In the genomic region with DNA sequence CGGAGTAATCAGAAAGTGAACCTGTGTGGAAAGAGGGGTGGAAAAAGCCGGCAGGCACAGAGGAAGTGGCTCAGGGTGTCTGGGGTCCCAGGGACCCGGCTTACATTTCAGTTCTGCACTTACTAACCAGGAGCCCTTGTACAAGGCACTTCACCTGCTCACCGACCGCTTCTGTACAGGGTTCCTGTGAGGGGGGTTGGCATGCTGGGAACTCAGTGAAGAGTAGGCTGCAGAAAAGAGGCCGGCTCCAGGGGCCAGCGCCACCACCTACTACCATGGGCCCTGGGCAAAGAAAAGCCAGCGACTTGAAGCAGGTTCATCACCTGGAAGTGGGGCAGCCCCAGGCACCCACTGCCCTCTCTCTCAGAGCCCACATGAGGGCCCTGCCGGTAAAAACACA, we compare ENCODE assay signal across 10 cellular contexts. TPM values are rescaled to one million over a fixed set of nuclear protein-coding genes. Genes with fewer than 3 reads are reported as not detected.
DNase-seq lines count a peak whose midpoint lies in the region; ATAC-seq and TF ChIP-seq lines count a peak whose summit lies in the region.
"Had no signal": no experiment of that assay in that cellular context is flagged by ENCODE, and none has a peak within 500 bp of the region (broad histone marks: within the 10 kb centered on the region; RNA-seq: fewer than 3 reads in every experiment).

No MANE protein-coding gene starts in this region.

- H3K4me3 Mint-ChIP-seq in activated T-helper 17 cell treated with anti-CD3 and anti-CD28 coated beads, Interleukin-2, amount 50 U/mL, for 72 hours = peak overlapping the region; percentile 92

- no peaks in the 10 kb centered on the region for H3F3A ChIP-seq in OCI-LY1 (ENCODE audit: insufficient read depth, low read length)

- no peak overlapping the region; the same call in 1 of the 2 replicates for H3K9ac ChIP-seq in OCI-LY1 (ENCODE audit: low read length)

- DNase-seq in lung (ENCODE audit: low spot score) (peak; percentile 36), stomach (no peak), NAMALWA (ENCODE audit: low spot score) (no peak), NCI-H2107 treated with DMSO at 0.1 percent for 48 hours (lab: John Stamatoyannopoulos, UW; ENCODE audit: unreplicated experiment) (no peak), NCI-H774 (lab: John Stamatoyannopoulos, UW) (no peak), DMS 273 treated with DMSO at 0.1 percent for 48 hours (lab: John Stamatoyannopoulos, UW) (no peak)
- DNase-seq: NCI-H1930 had no signal

- 52 to 55% methylated on average over 9 of the region's 9 CpGs for WGBS in lung, 2 donors
- 29 to 52% (median 40%) methylated on average over 9 of the region's 9 CpGs for WGBS in stomach, 5 donors

- peak overlapping the region; percentile 57 for H3K27ac ChIP-seq in OCI-LY1 (ENCODE audit: low read depth, low read length, poor library complexity, severe bottlenecking)
- H3K27ac ChIP-seq in lung (ENCODE audit: low read depth in 1 of 2, low read length in 1 of 2) = peak overlapping the region in 1 of 2 donors; percentile 83
- H3K27ac ChIP-seq in stomach = peak overlapping the region in 4 of 5 donors; percentile 16 to 88 (median 78)

- no peaks in the 10 kb centered on the region for H3K9me3 Mint-ChIP-seq in activated T-helper 17 cell treated with anti-CD3 and anti-CD28 coated beads, Interleukin-2, amount 50 U/mL, for 72 hours

- no peaks in the 10 kb centered on the region for H3K27me3 Mint-ChIP-seq in activated T-helper 17 cell treated with anti-CD3 and anti-CD28 coated beads, Interleukin-2, amount 50 U/mL, for 72 hours

- H3K4me3 ChIP-seq in OCI-LY1 (ENCODE audit: low read depth, low read length, poor library complexity, severe bottlenecking) (no peak overlapping the region), lung (no peak overlapping the region), stomach (no peak overlapping the region)

- no peaks in the 10 kb centered on the region for H4K20me1 ChIP-seq in OCI-LY1 (ENCODE audit: insufficient read depth, low read length)

- peaks cover 44% of the 10 kb centered on the region for H3K4me1 Mint-ChIP-seq in activated T-helper 17 cell treated with anti-CD3 and anti-CD28 coated beads, Interleukin-2, amount 50 U/mL, for 72 hours

- ATAC-seq in activated T-helper 17 cell treated with anti-CD3 and anti-CD28 coated beads, Interleukin-2, amount 50 U/mL, for 72 hours (replicated peaks) = peak; percentile 53
- ATAC-seq in lung (ENCODE audit: insufficient read depth, low FRiP score) = no peak

- H3K79me2 ChIP-seq in OCI-LY1 (ENCODE audit: insufficient read depth, low read length) = peaks cover 17% of the 10 kb centered on the region; the same call in 1 of the 2 replicates

- H3K9me3 ChIP-seq in OCI-LY1 (ENCODE audit: low read length) (no peaks in the 10 kb centered on the region), lung (ENCODE audit: control insufficient read depth in 2 of 2, insufficient read depth in 1 of 2, low read length in 1 of 2) (no peaks in the 10 kb centered on the region), stomach (no peaks in the 10 kb centered on the region)

- no peaks in the 10 kb centered on the region for H3K9me2 ChIP-seq in OCI-LY1 (ENCODE audit: low read depth, low read length)

- H3K27me3 ChIP-seq in OCI-LY1 (ENCODE audit: insufficient read depth, low read length) (no peaks in the 10 kb centered on the region), lung (ENCODE audit: control insufficient read depth, insufficient read depth) (no peaks in the 10 kb centered on the region), stomach (no peaks in the 10 kb centered on the region)

- peak overlapping the region; percentile 91 for H3K27ac Mint-ChIP-seq in activated T-helper 17 cell treated with anti-CD3 and anti-CD28 coated beads, Interleukin-2, amount 50 U/mL, for 72 hours

- H2AFZ ChIP-seq in OCI-LY1 (ENCODE audit: low read length) = no peak overlapping the region

- intact Hi-C loops in stomach (cut with DNase I; ENCODE audit: low total_unique reads) = no loop called here

- TF ChIP-seq CTCF in OCI-LY1 (IDR thresholded peaks at IDR 0.05; ENCODE audit: low read length) (no peak), lung (IDR thresholded peaks at IDR 0.05; ENCODE audit: control extremely low read depth, extremely low read depth) (no peak), stomach (IDR thresholded peaks at IDR 0.05) (no peak)

- TF ChIP-seq POLR2A in stomach (IDR thresholded peaks at IDR 0.05) = no peak

- peaks cover 51% of the 10 kb centered on the region for H3K4me1 ChIP-seq in OCI-LY1 (ENCODE audit: insufficient read depth, low read length, severe bottlenecking)
- H3K4me1 ChIP-seq in lung (ENCODE audit: control insufficient read depth in 2 of 2, insufficient read depth in 2 of 2, low read length in 2 of 2) = peaks cover 0 to 19% of the 10 kb centered on the region in 2 donors
- H3K4me1 ChIP-seq in stomach = peaks cover 54 to 72% (median 61%) of the 10 kb centered on the region in 4 donors

- H3K36me3 Mint-ChIP-seq in activated T-helper 17 cell treated with anti-CD3 and anti-CD28 coated beads, Interleukin-2, amount 50 U/mL, for 72 hours (ENCODE audit: low read depth) = peaks cover 11% of the 10 kb centered on the region

- H3K4me2 ChIP-seq in OCI-LY1 (ENCODE audit: low read length) = peak overlapping the region; percentile 71; the same call in 1 of the 2 replicates

- TF ChIP-seq EP300 in stomach (IDR thresholded peaks at IDR 0.05) = no peak

- H3K36me3 ChIP-seq in OCI-LY1 (ENCODE audit: insufficient read depth, low read length) (peaks cover 15% of the 10 kb centered on the region), lung (ENCODE audit: control insufficient read depth in 2 of 2, insufficient read depth in 2 of 2, low read length in 2 of 2) (peaks cover 0 to 2% of the 10 kb centered on the region in 2 donors), stomach (peaks cover 0 to 1% (median under 1%) of the 10 kb centered on the region in 4 donors)

RNA-seq across cellular contexts. Expression of a gene that starts 6.2 kb away (rescaled TPM):
- total RNA-seq in activated T-helper 17 cell treated with anti-CD3 and anti-CD28 coated beads, Interleukin-2, amount 50 U/mL, for 72 hours = 10 to 100 TPM; 13.6 to 39.0 TPM
- total RNA-seq in lung (10 to 100 TPM; 21.9 to 62.5 TPM), stomach (100 to 1,000 TPM in 1 of 5 donors, 10 to 100 TPM in 3, 1 to 10 TPM in 1; 10.0 to 121 (median 20.1) TPM)
- polyA plus RNA-seq in lung (10 to 100 TPM; 18.6 to 19.0 TPM), stomach (10 to 100 TPM in 1 of 3 donors, 1 to 10 TPM in 2; 4.9 to 13.3 (median 5.1) TPM)

RNA-seq across cellular contexts. Expression of a gene that starts 56.3 kb away (rescaled TPM):
- total RNA-seq in activated T-helper 17 cell treated with anti-CD3 and anti-CD28 coated beads, Interleukin-2, amount 50 U/mL, for 72 hours = 1 to 10 TPM in 1 of 2 donors, not detected in 1; 2.8 TPM
- total RNA-seq in lung = 10 to 100 TPM in 1 of 2 donors, 1 to 10 TPM in 1; 3.3 to 10.9 TPM
- polyA plus RNA-seq in lung = 10 to 100 TPM in 1 of 2 donors, 1 to 10 TPM in 1; 4.6 to 39.0 TPM
- 10 to 100 TPM in 1 of 5 donors, 1 to 10 TPM in 2, not detected in 2; 1.8 to 24.1 (median 4.5) TPM for total RNA-seq in stomach
- 10 to 100 TPM; 12.9 to 45.5 (median 17.9) TPM for polyA plus RNA-seq in stomach
- total RNA-seq: SK-MEL-5 had no signal
